In the genomic region with DNA sequence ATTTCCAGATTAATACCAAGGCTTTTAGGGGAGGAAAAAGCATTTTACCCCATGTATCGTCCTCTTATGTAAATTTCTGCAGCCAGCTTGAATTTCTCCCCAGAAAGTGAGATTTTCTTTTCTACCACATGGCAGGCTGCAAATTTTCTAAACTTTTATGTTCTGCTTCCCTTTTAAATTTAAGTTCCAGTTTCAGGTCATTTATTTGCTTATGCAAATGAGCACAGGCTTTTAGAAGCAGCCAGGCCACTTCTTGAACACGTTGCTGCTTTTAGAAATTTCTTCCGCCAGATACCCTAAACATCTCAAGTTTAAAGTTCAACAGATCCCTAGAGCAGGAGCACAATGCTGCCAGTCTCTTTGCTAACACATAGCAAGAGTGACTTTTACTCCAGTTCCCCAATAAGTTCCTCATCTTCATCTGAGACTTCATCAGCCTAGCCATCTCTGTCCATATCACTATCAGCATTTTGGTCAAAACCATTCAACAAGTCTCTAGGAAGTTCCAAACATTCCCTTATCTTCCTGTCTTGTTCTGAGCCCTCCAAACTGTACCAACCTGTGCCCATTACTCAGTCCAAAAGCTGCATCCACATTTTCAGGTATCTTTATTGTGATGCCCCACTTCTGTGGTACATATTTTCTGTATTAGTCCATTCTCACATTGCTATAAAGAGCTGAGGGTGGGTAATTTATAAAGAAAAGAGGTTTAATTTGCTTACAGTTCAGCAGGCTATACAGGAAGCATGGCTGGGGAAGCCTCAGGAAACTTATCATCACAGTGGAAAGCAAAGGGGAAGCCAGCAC, we compare ENCODE assay signal across 17 cellular contexts. TPM values are rescaled to one million over a fixed set of nuclear protein-coding genes. Genes with fewer than 3 reads are reported as not detected.
DNase-seq lines count a peak whose midpoint lies in the region; ATAC-seq, FAIRE-seq and TF ChIP-seq lines count a peak whose summit lies in the region.
"Had no signal": no experiment of that assay in that cellular context is flagged by ENCODE, and none has a peak within 500 bp of the region (broad histone marks: within the 10 kb centered on the region; RNA-seq: fewer than 3 reads in every experiment).

No MANE protein-coding gene starts in this region.

- DNase-seq in SIG-M5 treated with dmso at 0.1 percent for 504 hours (lab: John Stamatoyannopoulos, UW; ENCODE audit: unreplicated experiment), result peak; percentile 60
- no peak for DNase-seq in SIG-M5 (lab: John Stamatoyannopoulos, UW)
- no peak for DNase-seq in GM18507 (ENCODE audit: extremely low spot score, insufficient read length, low read depth)
- DNase-seq in OCI-LY7 (ENCODE audit: low spot score), result peak; percentile 46
- DNase-seq in memory B cell (ENCODE audit: low spot score in 2 of 2), result peak; percentile 22 to 23
- no peak for DNase-seq in iPS-NIHi11 (ENCODE audit: low spot score)
- no peak for DNase-seq in GM10266 (ENCODE audit: extremely low spot score)
- no peak for DNase-seq in NCI-H774 (lab: John Stamatoyannopoulos, UW)
- DNase-seq: activated CD4-positive, alpha-beta T cell treated with anti-CD3 and anti-CD28 coated beads, Interleukin-2, amount 50 U/mL, for 4 hours; H7; NCI-H1105; retina had no signal

- peak; percentile 54 for ATAC-seq in memory B cell (ENCODE audit: low read depth)
- ATAC-seq: gastroesophageal sphincter had no signal

- POLR2A ChIA-PET in OCI-LY7 (lab: Charles Lee), result interaction anchor here (0.7 to 1.3 kb wide), 2 partner anchors 8 to 1527 kb away, joined by 3 to 4 read pairs; no protein-coding TSS in a partner anchor

- peaks cover 6% of the 10 kb centered on the region for H3K36me3 Mint-ChIP-seq in memory B cell

- no peak for TF ChIP-seq CTCF in OCI-LY7 (conservative IDR thresholded peaks at IDR 0.05; ENCODE audit: low read length)
- no peak for TF ChIP-seq CTCF in GM10266 (IDR thresholded peaks at IDR 0.05; ENCODE audit: control insufficient read depth, insufficient read depth, low read depth, missing control alignments)

- peaks cover 38% of the 10 kb centered on the region for H3K9me3 ChIP-seq in OCI-LY7 (ENCODE audit: low read length)

- peak overlapping the region; percentile 28; the same call in 1 of the 2 replicates for H3K4me2 ChIP-seq in OCI-LY7 (ENCODE audit: low read length)
- H3K4me2 ChIP-seq: BLaER1 had no signal

- no peaks in the 10 kb centered on the region for H3K27me3 Mint-ChIP-seq in memory B cell

- peaks cover 100% of the 10 kb centered on the region for H3K79me2 ChIP-seq in OCI-LY7 (ENCODE audit: insufficient read depth, low read depth, low read length)

- CTCF ChIA-PET in OCI-LY7 (lab: Charles Lee; ENCODE audit: unreplicated experiment), result no interaction called here

- peaks cover 10% of the 10 kb centered on the region for H3K9me3 Mint-ChIP-seq in memory B cell

- H4K20me1 ChIP-seq in OCI-LY7 (ENCODE audit: insufficient read depth, low read length), result peaks cover 25% of the 10 kb centered on the region

- intact Hi-C loops in OCI-LY7 (cut with micrococcal nuclease; ENCODE audit: unreplicated experiment), result no loop called here

- peak overlapping the region; percentile 79 for H3K27ac Mint-ChIP-seq in memory B cell

- no peak overlapping the region for H2AFZ ChIP-seq in OCI-LY7 (ENCODE audit: low read length)

- BruUV-seq in OCI-LY7 (replicated peaks; lab: Mats Ljungman, UMichigan), result no TSS peak

- peaks cover 5% of the 10 kb centered on the region for H3K4me1 Mint-ChIP-seq in memory B cell

- peaks cover 44% of the 10 kb centered on the region for H3K4me1 ChIP-seq in OCI-LY7 (ENCODE audit: insufficient read depth, low read length, poor library complexity, severe bottlenecking)
- H3K4me1 ChIP-seq: gastroesophageal sphincter had no signal

- peak overlapping the region; percentile 22 for H3K27ac ChIP-seq in OCI-LY7 (ENCODE audit: low read depth, low read length, poor library complexity, severe bottlenecking)
- H3K27ac ChIP-seq: BLaER1, cardiac muscle cell, gastroesophageal sphincter, HL-60 had no signal

- peaks cover 56% of the 10 kb centered on the region for H3K36me3 ChIP-seq in OCI-LY7 (ENCODE audit: insufficient read depth, low read length)
- H3K36me3 ChIP-seq: cardiac muscle cell, gastroesophageal sphincter had no signal

- no peaks in the 10 kb centered on the region for H3K9me2 ChIP-seq in OCI-LY7 (ENCODE audit: insufficient read depth, low read length)

- H3K4me3 ChIP-seq in OCI-LY7 (ENCODE audit: low read depth, low read length, poor library complexity, severe bottlenecking), result peak overlapping the region; percentile 25
- H3K4me3 ChIP-seq: BLaER1, cardiac muscle cell, gastroesophageal sphincter had no signal

- no peak overlapping the region for H3K4me3 Mint-ChIP-seq in memory B cell

- peak; percentile 75 for FAIRE-seq in GM18507 (lab: Jason Lieb, UNC)
- FAIRE-seq: RCC 7860 had no signal

RNA-seq across cellular contexts. Expression of gene EZH2, which starts 16.3 kb away (rescaled TPM):
- total RNA-seq in OCI-LY7 (2014; rRNA removed; shearing (Covaris generic)), result 45.5 and 60.2 TPM in 2 replicates
- 72.2 and 73.3 TPM in 2 replicates for total RNA-seq in OCI-LY7 (2022)

Comparison
In these comparisons a context has a peak if more than half of its experiments do, and no peak if none do; other contexts are left out.
1. DNase-seq: peak in SIG-M5 treated with dmso at 0.1 percent for 504 hours (single experiment), OCI-LY7 (single experiment) and memory B cell (2 of 2); none in SIG-M5 (single experiment), GM18507 (single experiment), iPS-NIHi11 (single experiment), GM10266 (single experiment) and NCI-H774 (single experiment).